ENCODE assay signal across 8 cellular contexts in the genomic region with DNA sequence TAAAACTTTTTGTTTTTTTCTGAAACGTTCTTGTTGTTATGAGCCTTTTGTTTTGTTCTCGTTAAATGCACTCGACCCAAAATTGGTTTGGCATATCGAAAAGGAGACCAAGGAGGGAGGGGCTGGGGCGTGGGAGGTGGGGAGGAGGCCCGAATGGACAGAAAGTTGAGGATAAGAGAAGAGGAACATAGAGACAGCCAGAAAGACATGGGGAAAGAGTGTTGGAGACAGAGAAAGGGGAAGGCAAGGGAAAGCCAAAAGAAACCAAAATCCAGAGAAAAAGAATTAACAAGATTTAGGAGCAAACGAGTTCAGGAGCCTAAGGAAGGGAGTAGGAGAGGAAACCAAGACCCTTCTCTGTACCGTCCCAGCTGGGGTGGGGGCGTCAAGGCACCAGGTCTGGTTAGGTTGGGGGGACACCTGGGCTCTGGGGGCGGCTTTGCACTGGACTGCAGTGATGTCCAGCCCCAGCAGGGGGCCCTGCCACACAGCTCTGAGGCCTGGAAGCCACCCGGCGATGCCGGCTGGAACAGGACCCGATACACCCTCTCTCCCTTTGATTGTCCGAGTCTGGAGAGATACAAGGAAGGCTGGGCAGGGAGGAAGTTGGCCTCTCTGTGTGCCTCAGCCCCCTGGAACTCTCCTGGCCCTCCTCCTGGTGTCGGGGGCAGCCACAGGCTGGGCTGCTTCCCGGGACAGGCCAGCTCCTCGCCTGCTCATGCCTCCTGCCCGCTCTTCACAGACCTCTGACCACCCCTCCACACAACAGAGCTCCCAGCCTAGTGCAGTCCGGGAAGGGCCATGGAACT. TPM values are rescaled to one million over a fixed set of nuclear protein-coding genes. Genes with fewer than 3 reads are reported as not detected.
DNase-seq lines count a peak whose midpoint lies in the region; ATAC-seq and TF ChIP-seq lines count a peak whose summit lies in the region.

No MANE protein-coding gene starts in this region.

- TF ChIP-seq CTCF in DND-41 (IDR thresholded peaks at IDR 0.05; ENCODE audit: borderline replicate concordance, extremely low read depth, low read length, poor library complexity, severe bottlenecking) (peak; percentile 47), liver (IDR thresholded peaks at IDR 0.05; ENCODE audit: low read depth, low read length, missing input control) (peak; percentile 59)

- no peak overlapping the region for H2AFZ ChIP-seq in DND-41 (ENCODE audit: low read depth, low read length)

- H3K4me1 ChIP-seq in DND-41 (ENCODE audit: insufficient read depth, low read length) (no peaks in the 10 kb centered on the region), ectodermal cell (ENCODE audit: control insufficient read depth, insufficient read depth, low read length) (peaks cover 14% of the 10 kb centered on the region), liver (ENCODE audit: control insufficient read depth in 4 of 4, insufficient read depth in 4 of 4, low read length in 3 of 4) (peaks cover 0 to 2% (median 0%) of the 10 kb centered on the region in 4 donors)

- peaks cover 49% of the 10 kb centered on the region for H4K20me1 ChIP-seq in DND-41 (ENCODE audit: insufficient read depth, low read length)

- no peak overlapping the region for H3K4me2 ChIP-seq in DND-41 (ENCODE audit: insufficient read depth, low read length)

- no peaks in the 10 kb centered on the region for H3K27me3 ChIP-seq in DND-41 (ENCODE audit: insufficient read depth, low read length, poor library complexity)
- no peaks in the 10 kb centered on the region for H3K27me3 ChIP-seq in ectodermal cell (ENCODE audit: control insufficient read depth, insufficient read depth, low read length, poor library complexity, severe bottlenecking)
- no peaks in the 10 kb centered on the region for H3K27me3 ChIP-seq in liver (ENCODE audit: control insufficient read depth in 4 of 4, insufficient read depth in 4 of 4, low read length in 3 of 4)

- peaks cover 21% of the 10 kb centered on the region for H3K36me3 ChIP-seq in DND-41 (ENCODE audit: insufficient read depth, low read length)
- H3K36me3 ChIP-seq in ectodermal cell (ENCODE audit: control insufficient read depth, insufficient read depth, low read length), result peaks cover 8% of the 10 kb centered on the region
- H3K36me3 ChIP-seq in liver (ENCODE audit: control insufficient read depth in 4 of 4, insufficient read depth in 3 of 4, low read depth in 1 of 4, low read length in 3 of 4), result no peaks in the 10 kb centered on the region

- H3K9me3 ChIP-seq in DND-41 (ENCODE audit: insufficient read depth, low read length, severe bottlenecking), result no peaks in the 10 kb centered on the region
- no peaks in the 10 kb centered on the region for H3K9me3 ChIP-seq in ectodermal cell (ENCODE audit: control insufficient read depth, low read length)
- H3K9me3 ChIP-seq in liver (ENCODE audit: control insufficient read depth in 4 of 4, low read length in 3 of 4), result no peaks in the 10 kb centered on the region

- DNase-seq in DND-41 (no peak), LoVo (ENCODE audit: low spot score) (peak; percentile 32), NK-92 (lab: John Stamatoyannopoulos, UW; ENCODE audit: unreplicated experiment) (no peak)
- peak; percentile 37 to 42 for DNase-seq in activated CD4-positive, alpha-beta T cell treated with anti-CD3 and anti-CD28 coated beads, Interleukin-2, amount 50 U/mL, for 4 hours
- peak; percentile 37 to 42 for DNase-seq in stimulated activated CD4-positive, alpha-beta T cell treated with anti-CD3 and anti-CD28 coated beads, Interleukin-4, amount 100 ng/mL, for 4 hours

- H3K4me3 ChIP-seq in DND-41 (ENCODE audit: low read depth in 1 of 2, low read length in 2 of 2) (no peak overlapping the region), ectodermal cell (ENCODE audit: insufficient read depth, low read depth, low read length) (no peak overlapping the region), liver (ENCODE audit: low read depth in 1 of 3, low read length in 3 of 3) (no peak overlapping the region)

- H3K9ac ChIP-seq in DND-41 (ENCODE audit: low read depth, low read length) (no peak overlapping the region), liver (ENCODE audit: low read depth in 1 of 2, low read length in 2 of 2) (no peak overlapping the region)

- TF ChIP-seq RAD21 in liver (IDR thresholded peaks at IDR 0.05), result peak; percentile 69 to 81

- peaks cover 57% of the 10 kb centered on the region for H3K79me2 ChIP-seq in DND-41 (ENCODE audit: insufficient read depth, low read length)

- H3K27ac ChIP-seq in DND-41 (ENCODE audit: low read length) (no peak overlapping the region), ectodermal cell (ENCODE audit: insufficient read depth, low read depth, low read length, poor library complexity, severe bottlenecking) (peak overlapping the region; percentile 42), liver (ENCODE audit: low read depth in 1 of 2, low read length in 2 of 2) (no peak overlapping the region)

- WGBS in ectodermal cell, 2 experiments, result 69 to 73% methylated on average over 20 of the region's 20 CpGs
- 52% methylated on average over 20 of the region's 20 CpGs for WGBS in liver

- peak; percentile 45; the same call in 1 of the 3 replicates for ATAC-seq in DND-41 (ENCODE audit: insufficient read depth, low read depth)
- ATAC-seq in GM21576 (IDR thresholded peaks at IDR 0.05; ENCODE audit: unreplicated experiment), result no peak

TF ChIP-seq in liver, 16 proteins besides CTCF, POLR2A, EP300 and RAD21 (continues in another document):
- no peak for TF ChIP-seq YY1 (IDR thresholded peaks at IDR 0.05)
- no peak for TF ChIP-seq FOXA1 (IDR thresholded peaks at IDR 0.05)
- TF ChIP-seq, protein P1, sequence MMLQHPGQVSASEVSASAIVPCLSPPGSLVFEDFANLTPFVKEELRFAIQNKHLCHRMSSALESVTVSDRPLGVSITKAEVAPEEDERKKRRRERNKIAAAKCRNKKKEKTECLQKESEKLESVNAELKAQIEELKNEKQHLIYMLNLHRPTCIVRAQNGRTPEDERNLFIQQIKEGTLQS (IDR thresholded peaks at IDR 0.05), result no peak
- no peak for TF ChIP-seq REST (IDR thresholded peaks at IDR 0.05)
- TF ChIP-seq NR2F2 (IDR thresholded peaks at IDR 0.05), result no peak
- no peak for TF ChIP-seq HNF4G (IDR thresholded peaks at IDR 0.05)
- TF ChIP-seq, protein P2, sequence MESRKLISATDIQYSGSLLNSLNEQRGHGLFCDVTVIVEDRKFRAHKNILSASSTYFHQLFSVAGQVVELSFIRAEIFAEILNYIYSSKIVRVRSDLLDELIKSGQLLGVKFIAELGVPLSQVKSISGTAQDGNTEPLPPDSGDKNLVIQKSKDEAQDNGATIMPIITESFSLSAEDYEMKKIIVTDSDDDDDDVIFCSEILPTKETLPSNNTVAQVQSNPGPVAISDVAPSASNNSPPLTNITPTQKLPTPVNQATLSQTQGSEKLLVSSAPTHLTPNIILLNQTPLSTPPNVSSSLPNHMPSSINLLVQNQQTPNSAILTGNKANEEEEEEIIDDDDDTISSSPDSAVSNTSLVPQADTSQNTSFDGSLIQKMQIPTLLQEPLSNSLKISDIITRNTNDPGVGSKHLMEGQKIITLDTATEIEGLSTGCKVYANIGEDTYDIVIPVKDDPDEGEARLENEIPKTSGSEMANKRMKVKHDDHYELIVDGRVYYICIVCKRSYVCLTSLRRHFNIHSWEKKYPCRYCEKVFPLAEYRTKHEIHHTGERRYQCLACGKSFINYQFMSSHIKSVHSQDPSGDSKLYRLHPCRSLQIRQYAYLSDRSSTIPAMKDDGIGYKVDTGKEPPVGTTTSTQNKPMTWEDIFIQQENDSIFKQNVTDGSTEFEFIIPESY (IDR thresholded peaks at IDR 0.05), result no peak
- no peak for TF ChIP-seq GABPA (IDR thresholded peaks at IDR 0.05 in 1 of 2, conservative IDR thresholded peaks at IDR 0.05 in 1 of 2)

RNA-seq across cellular contexts. Expression of gene ASF1B, which starts 11.6 kb away (rescaled TPM):
- 38.7 TPM for polyA plus RNA-seq in ectodermal cell (2013, experiment 1 of 4)
- 38.9 TPM for polyA plus RNA-seq in ectodermal cell (2013, experiment 2 of 4)
- 34.6 TPM for polyA plus RNA-seq in ectodermal cell (2013, experiment 3 of 4)
- 31.9 TPM for polyA plus RNA-seq in ectodermal cell (2013, experiment 4 of 4)
- total RNA-seq in liver, result 10 to 100 TPM in 1 of 2 donors, under 1 TPM in 1; 0.25 to 20.5 TPM
- polyA plus RNA-seq in liver, result 1 to 10 TPM in 1 of 2 donors, under 1 TPM in 1; 0.63 to 2.6 TPM

RNA-seq across cellular contexts. Expression of gene PRKACA, which starts 30.4 kb away (rescaled TPM):
- polyA plus RNA-seq in ectodermal cell (2013, experiment 1 of 4), result 76.7 TPM
- polyA plus RNA-seq in ectodermal cell (2013, experiment 2 of 4), result 73.7 TPM
- polyA plus RNA-seq in ectodermal cell (2013, experiment 3 of 4), result 55.8 TPM
- polyA plus RNA-seq in ectodermal cell (2013, experiment 4 of 4), result 62.3 TPM
- total RNA-seq in liver, result 10 to 100 TPM; 28.5 to 51.9 TPM
- polyA plus RNA-seq in liver, result 10 to 100 TPM; 15.5 to 72.4 TPM

RNA-seq across cellular contexts. Expression of gene SAMD1, which starts 57.5 kb away (rescaled TPM):
- 83.5 TPM for polyA plus RNA-seq in ectodermal cell (2013, experiment 1 of 4)
- 74.5 TPM for polyA plus RNA-seq in ectodermal cell (2013, experiment 2 of 4)
- 63.0 TPM for polyA plus RNA-seq in ectodermal cell (2013, experiment 3 of 4)
- 65.4 TPM for polyA plus RNA-seq in ectodermal cell (2013, experiment 4 of 4)
- total RNA-seq in liver, result 10 to 100 TPM in 1 of 2 donors, 1 to 10 TPM in 1; 6.4 to 33.0 TPM
- polyA plus RNA-seq in liver, result 10 to 100 TPM in 1 of 2 donors, 1 to 10 TPM in 1; 2.1 to 11.7 TPM

RNA-seq across cellular contexts. Expression of gene ADGRL1, which starts 58.0 kb away (rescaled TPM):
- polyA plus RNA-seq in ectodermal cell (2013, experiment 1 of 4), result 80.2 TPM
- polyA plus RNA-seq in ectodermal cell (2013, experiment 2 of 4), result 94.8 TPM
- 68.7 TPM for polyA plus RNA-seq in ectodermal cell (2013, experiment 3 of 4)
- polyA plus RNA-seq in ectodermal cell (2013, experiment 4 of 4), result 78.3 TPM
- total RNA-seq in liver, result 1 to 10 TPM in 1 of 2 donors, under 1 TPM in 1; 0.56 to 1.6 TPM
- polyA plus RNA-seq in liver, result under 1 TPM; 0.14 to 0.50 TPM

Comparison
In these comparisons a context has a peak if more than half of its experiments do, and no peak if none do; other contexts are left out.
1. DNase-seq: peak in LoVo (single experiment), activated CD4-positive, alpha-beta T cell treated with anti-CD3 and anti-CD28 coated beads, Interleukin-2, amount 50 U/mL, for 4 hours (2 of 2) and stimulated activated CD4-positive, alpha-beta T cell treated with anti-CD3 and anti-CD28 coated beads, Interleukin-4, amount 100 ng/mL, for 4 hours (2 of 2); none in DND-41 (single experiment) and NK-92 (single experiment).